In the genomic region with DNA sequence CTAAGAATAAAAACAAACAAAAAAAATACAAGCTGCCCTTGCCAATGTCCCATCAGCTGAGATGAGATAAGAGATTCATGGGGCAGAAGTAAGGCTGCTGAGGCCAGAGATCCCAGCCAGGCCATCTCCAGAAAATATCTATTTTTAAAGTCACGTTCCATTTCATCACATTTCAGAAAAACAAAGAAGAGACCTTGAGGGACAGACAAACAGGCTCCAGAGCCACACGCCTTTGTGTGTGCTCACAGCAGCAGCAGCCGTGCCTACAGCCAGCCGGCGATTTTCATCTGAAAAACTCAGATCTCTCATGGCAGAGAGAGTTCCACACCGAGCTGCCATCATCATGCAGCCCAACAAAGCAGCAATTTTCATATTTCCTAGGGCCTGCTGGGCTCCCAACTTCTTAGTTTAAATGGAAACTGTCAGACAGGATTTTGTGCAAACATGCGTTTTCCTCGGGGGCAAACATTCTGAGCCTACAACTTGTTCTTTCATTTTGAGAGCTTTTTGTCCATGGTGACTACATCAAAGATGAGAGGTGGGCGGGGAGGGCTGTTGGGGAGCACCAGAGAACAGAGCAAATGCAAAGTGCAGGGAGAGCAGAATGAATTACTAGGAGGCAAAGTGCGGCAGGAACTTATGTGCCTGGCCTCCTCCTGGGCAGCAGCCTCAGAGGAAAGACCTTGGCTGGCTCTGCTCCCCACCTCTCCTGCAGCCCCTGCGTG, we compare ENCODE assay signal across 9 cellular contexts. TPM values are rescaled to one million over a fixed set of nuclear protein-coding genes. Genes with fewer than 3 reads are reported as not detected.
DNase-seq lines count a peak whose midpoint lies in the region; ATAC-seq and TF ChIP-seq lines count a peak whose summit lies in the region.
"Had no signal": no experiment of that assay in that cellular context is flagged by ENCODE, and none has a peak within 500 bp of the region (broad histone marks: within the 10 kb centered on the region; RNA-seq: fewer than 3 reads in every experiment).

No MANE protein-coding gene starts in this region.

- DNase-seq in NCI-H510A treated with DMSO at 0.1 percent for 48 hours (lab: John Stamatoyannopoulos, UW): peak; percentile 44
- no peak for DNase-seq in NCI-H510A (lab: John Stamatoyannopoulos, UW)
- DNase-seq in esophagus squamous epithelium (lab: John Stamatoyannopoulos, UW): no peak
- DNase-seq in upper lobe of left lung: no peak
- no peak for DNase-seq in activated T-cell treated with anti-CD3 and anti-CD28 coated beads, Interleukin-2, amount 50 U/mL, for 72 hours
- DNase-seq in DMS153 (lab: John Stamatoyannopoulos, UW): no peak
- DNase-seq in NCI-H128 (lab: John Stamatoyannopoulos, UW; ENCODE audit: unreplicated experiment): no peak
- DNase-seq: activated naive CD4-positive, alpha-beta T cell treated with anti-CD3 and anti-CD28 coated beads, Interleukin-2, amount 50 U/mL, for 16 hours had no signal

- TF ChIP-seq POLR2A in esophagus squamous epithelium (IDR thresholded peaks at IDR 0.05) (no peak), upper lobe of left lung (IDR thresholded peaks at IDR 0.05) (no peak)

- H3K9me3 Mint-ChIP-seq in activated T-cell treated with anti-CD3 and anti-CD28 coated beads, Interleukin-2, amount 50 U/mL, for 72 hours: no peaks in the 10 kb centered on the region

- peak overlapping the region; percentile 40 to 82 (median 78) for H3K27ac ChIP-seq in esophagus squamous epithelium
- H3K27ac ChIP-seq in muscle layer of duodenum (ENCODE audit: low read length): peak overlapping the region; percentile 27
- H3K27ac ChIP-seq in upper lobe of left lung: peak overlapping the region; percentile 20 to 76 (median 60)

- H3K27me3 ChIP-seq in esophagus squamous epithelium: no peaks in the 10 kb centered on the region
- no peaks in the 10 kb centered on the region for H3K27me3 ChIP-seq in muscle layer of duodenum (ENCODE audit: low read depth, low read length)
- H3K27me3 ChIP-seq in upper lobe of left lung: no peaks in the 10 kb centered on the region

- TF ChIP-seq EP300 in upper lobe of left lung (IDR thresholded peaks at IDR 0.05): no peak

- H3K4me1 ChIP-seq in esophagus squamous epithelium (peaks cover 44 to 94% (median 52%) of the 10 kb centered on the region in 3 donors), muscle layer of duodenum (ENCODE audit: control insufficient read depth in 1 of 2, insufficient read depth in 2 of 2, low read length in 2 of 2) (peaks cover 12 to 48% of the 10 kb centered on the region in 2 donors), upper lobe of left lung (peaks cover 24 to 46% (median 31%) of the 10 kb centered on the region in 4 donors)

- H3K36me3 ChIP-seq in esophagus squamous epithelium: no peaks in the 10 kb centered on the region
- H3K36me3 ChIP-seq in muscle layer of duodenum (ENCODE audit: control insufficient read depth in 1 of 2, insufficient read depth in 2 of 2, low read length in 2 of 2): no peaks in the 10 kb centered on the region
- H3K36me3 ChIP-seq in upper lobe of left lung: no peaks in the 10 kb centered on the region

- no peaks in the 10 kb centered on the region for H3K9me3 ChIP-seq in esophagus squamous epithelium
- no peaks in the 10 kb centered on the region for H3K9me3 ChIP-seq in muscle layer of duodenum (ENCODE audit: control insufficient read depth in 1 of 2, low read length in 2 of 2)
- H3K9me3 ChIP-seq in upper lobe of left lung: no peaks in the 10 kb centered on the region

- peak in 1 of 2 donors; percentile 3 for ATAC-seq in upper lobe of left lung (ENCODE audit: low FRiP score in 2 of 2)
- ATAC-seq in activated T-cell treated with anti-CD3 and anti-CD28 coated beads, Interleukin-2, amount 50 U/mL, for 72 hours (replicated peaks in 1 of 2): no peak

- 26 to 28% methylated on average over 9 to 10 of the region's 11 CpGs for WGBS in esophagus squamous epithelium, 2 donors
- 31 to 37% methylated on average over 11 of the region's 11 CpGs for WGBS in upper lobe of left lung, 2 donors

- no peaks in the 10 kb centered on the region for H3K27me3 Mint-ChIP-seq in activated T-cell treated with anti-CD3 and anti-CD28 coated beads, Interleukin-2, amount 50 U/mL, for 72 hours (ENCODE audit: low read depth)

- no peaks in the 10 kb centered on the region for H3K36me3 Mint-ChIP-seq in activated T-cell treated with anti-CD3 and anti-CD28 coated beads, Interleukin-2, amount 50 U/mL, for 72 hours (ENCODE audit: insufficient read depth in 2 of 2)

- H3K4me3 ChIP-seq in esophagus squamous epithelium (peak overlapping the region in 3 of 4 donors; percentile 5 to 40 (median 12)), muscle layer of duodenum (ENCODE audit: low read depth in 1 of 2, low read length in 2 of 2) (peak overlapping the region; percentile 15 to 17), upper lobe of left lung (peak overlapping the region in 2 of 4 donors; percentile 15 to 25)

- no peak overlapping the region for H3K4me3 Mint-ChIP-seq in activated T-cell treated with anti-CD3 and anti-CD28 coated beads, Interleukin-2, amount 50 U/mL, for 72 hours

- intact Hi-C loops in esophagus squamous epithelium (cut with DNase I): no loop called here

- no peaks in the 10 kb centered on the region for H3K4me1 Mint-ChIP-seq in activated T-cell treated with anti-CD3 and anti-CD28 coated beads, Interleukin-2, amount 50 U/mL, for 72 hours (ENCODE audit: low read depth)

- TF ChIP-seq CTCF in esophagus squamous epithelium (IDR thresholded peaks at IDR 0.05): no peak
- no peak for TF ChIP-seq CTCF in upper lobe of left lung (IDR thresholded peaks at IDR 0.05)

- H3K27ac Mint-ChIP-seq in activated T-cell treated with anti-CD3 and anti-CD28 coated beads, Interleukin-2, amount 50 U/mL, for 72 hours: no peak overlapping the region

RNA-seq across cellular contexts. Expression of a gene that starts 38.8 kb away (rescaled TPM):
- total RNA-seq in esophagus squamous epithelium (10 to 100 TPM; 34.1 to 50.9 (median 41.3) TPM), upper lobe of left lung (10 to 100 TPM; 14.6 to 51.3 (median 23.4) TPM)
- total RNA-seq in activated T-cell treated with anti-CD3 and anti-CD28 coated beads, Interleukin-2, amount 50 U/mL, for 72 hours: 1 to 10 TPM; 3.2 to 6.5 TPM

Comparison
In these comparisons a context has a peak if more than half of its experiments do, and no peak if none do; other contexts are left out.
1. H3K27ac ChIP-seq: peak in every context shown above with its lines; median percentile 78 in esophagus squamous epithelium; 60 in upper lobe of left lung; 27 in muscle layer of duodenum.